ENCODE assay signal across 8 cellular contexts in genomic region chr5:169980418-169981053, GRCh38. TPM values are rescaled to one million over a fixed set of nuclear protein-coding genes. Genes with fewer than 3 reads are reported as not detected.
A peak's percentile ranks its signal among the peaks of the same experiment; 100 is the strongest.
DNase-seq lines count a peak whose midpoint lies in the region; ATAC-seq and TF ChIP-seq lines count a peak whose summit lies in the region.

Gene INSYN2B, minus strand, starts transcription at chr5:169980495. Its CDS starts 96,597 bp downstream, at chr5:169883898.

- no peak within 1 kb of the TSS for H3K27ac ChIP-seq in DOHH2 (ENCODE audit: low read depth, low read length)

- H3K79me2 ChIP-seq in DOHH2 (ENCODE audit: control insufficient read depth, low read length), result no peaks in the 10 kb centered on the region

- H3K36me3 ChIP-seq in DOHH2 (ENCODE audit: control insufficient read depth, low read length), result peaks cover 27% of the 10 kb centered on the region

- DNase-seq in NCI-H1105 (lab: John Stamatoyannopoulos, UW), result peak; percentile 21
- DNase-seq in globus pallidus (ENCODE audit: low spot score), result peak; percentile 95
- peak; percentile 69 for DNase-seq in occipital lobe (lab: John Stamatoyannopoulos, UW)
- no peak for DNase-seq in activated CD8-positive, alpha-beta memory T cell treated with anti-CD3 and anti-CD28 coated beads, Interleukin-2, amount 50 U/mL, for 48 hours

- no peaks in the 10 kb centered on the region for H3K4me1 ChIP-seq in DOHH2 (ENCODE audit: control insufficient read depth, low read length)

- ATAC-seq in GM21529 (IDR thresholded peaks at IDR 0.05; ENCODE audit: unreplicated experiment) (peak; percentile 61), GM21360 (IDR thresholded peaks at IDR 0.05; ENCODE audit: unreplicated experiment) (no peak)

- H3K4me2 ChIP-seq in DOHH2 (ENCODE audit: low read length), result no peak within 1 kb of the TSS

- no peaks in the 10 kb centered on the region for H4K20me1 ChIP-seq in DOHH2 (ENCODE audit: control insufficient read depth, insufficient read depth, low read depth, low read length)

- peaks cover 4% of the 10 kb centered on the region; the same call in 1 of the 2 replicates for H3F3A ChIP-seq in DOHH2 (ENCODE audit: control insufficient read depth, insufficient read depth)

- peak; percentile 60 for TF ChIP-seq CTCF in DOHH2 (IDR thresholded peaks at IDR 0.05; ENCODE audit: low read depth, low read length, poor library complexity, severe bottlenecking)
- peak; percentile 77 for TF ChIP-seq CTCF in WI38 (IDR thresholded peaks at IDR 0.05; ENCODE audit: low read depth, low read length)

- no peaks in the 10 kb centered on the region for H3K9me3 ChIP-seq in DOHH2 (ENCODE audit: control insufficient read depth, insufficient read depth, low read length)

- H3K27me3 ChIP-seq in DOHH2 (ENCODE audit: control insufficient read depth, low read length), result no peaks in the 10 kb centered on the region

- no peak within 1 kb of the TSS for H3K4me3 ChIP-seq in DOHH2 (ENCODE audit: low read length)
- peak within 1 kb of the TSS; percentile 71 for H3K4me3 ChIP-seq in WI38 (ENCODE audit: low read depth, low read length)

- H3K9me2 ChIP-seq in DOHH2 (replicated peaks; ENCODE audit: control insufficient read depth, low read length), result no peaks in the 10 kb centered on the region

RNA-seq across cellular contexts. Expression of gene INSYN2B, which starts in this region (rescaled TPM):
- total RNA-seq in occipital lobe, result 1.4 TPM
